ENCODE assay signal across 27 cellular contexts in the genomic region with DNA sequence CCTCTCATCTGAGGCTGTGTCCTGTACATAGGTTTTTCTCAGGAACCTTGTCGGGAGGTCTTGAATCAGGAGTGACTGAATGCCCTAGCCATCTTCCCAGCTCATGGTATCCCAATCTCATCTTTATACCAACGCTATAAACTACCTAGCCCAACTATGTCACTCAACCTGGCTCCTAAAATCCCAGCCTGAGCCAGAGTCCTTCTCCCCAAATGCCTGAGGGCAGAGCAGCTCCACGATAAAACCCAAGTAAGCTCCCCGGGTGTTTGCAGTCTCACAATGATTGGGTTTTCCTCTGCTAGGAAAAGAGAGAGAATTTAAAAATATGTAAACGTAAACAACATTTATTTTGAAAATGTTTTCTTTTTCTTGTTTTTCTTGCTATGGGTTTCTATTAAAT.
"Had no signal": no experiment of that assay in that cellular context is flagged by ENCODE, and none has a peak within 500 bp of the region (broad histone marks: within the 10 kb centered on the region; RNA-seq: fewer than 3 reads in every experiment).

No MANE protein-coding gene starts in this region.

- ATAC-seq: stimulated activated effector memory CD8-positive, alpha-beta T cell treated with anti-CD3 and anti-CD28 coated beads, Interleukin-12 subunit alpha, Interleukin-12 subunit beta, amount 100 ng/mL, for 72 hours; stimulated activated memory B cell treated with anti-CD40 and anti-IgM and Interleukin-4, amounts not matched to agents 10 μg/mL and 1 μg/mL and 100 μg/mL, for 72 hours; stimulated activated naive B cell treated with anti-CD40 and anti-IgM and Interleukin-4, amounts not matched to agents 10 μg/mL and 1 μg/mL and 100 μg/mL, for 72 hours; stimulated activated naive CD8-positive, alpha-beta T cell treated with anti-CD3 and anti-CD28 coated beads, Interleukin-15, amount 100 ng/mL, for 72 hours; stimulated activated naive CD8-positive, alpha-beta T cell treated with anti-CD3 and anti-CD28 coated beads, Interleukin-15, Interleukin-2, amounts not matched to agents 100 U/mL and 50 U/mL, for 24 hours; upper lobe of right lung had no signal

- H3K36me3 ChIP-seq: stomach, suprapubic skin, thoracic aorta, thyroid gland, tibial artery, tibial nerve, transverse colon, upper lobe of left lung, upper lobe of right lung, uterus, vagina had no signal

- FAIRE-seq: urothelium cell line had no signal

- DNase-seq: stimulated activated CD4-positive, alpha-beta T cell treated with anti-CD3 and anti-CD28 coated beads, Interleukin-2, amount 100 ng/mL, for 48 hours; stimulated activated CD4-positive, alpha-beta T cell treated with anti-CD3 and anti-CD28 coated beads, Interleukin-4, amount 100 ng/mL, for 1 hour; stimulated activated CD4-positive, alpha-beta T cell treated with anti-CD3 and anti-CD28 coated beads, Interleukin-4, amount 100 ng/mL, for 24 hours; stimulated activated CD4-positive, alpha-beta T cell treated with anti-CD3 and anti-CD28 coated beads, Interleukin-4, amount 100 ng/mL, for 4 hours; stimulated activated CD8-positive, alpha-beta memory T cell treated with anti-CD3 and anti-CD28 coated beads, Interleukin-4, amount 100 ng/mL, for 48 hours; stimulated activated naive B cell treated with anti-CD40 and anti-IgM and Interleukin-4, amounts not matched to agents 10 μg/mL and 1 μg/mL and 100 μg/mL, for 72 hours; stimulated activated naive CD4-positive, alpha-beta T cell; stimulated activated naive CD4-positive, alpha-beta T cell treated with Interleukin-2 at 50 U/mL for 16 hours; stimulated activated naive CD8-positive, alpha-beta T cell treated with anti-CD3 and anti-CD28 coated beads, Interleukin-15, amount 100 ng/mL, for 72 hours; stimulated activated naive CD8-positive, alpha-beta T cell treated with anti-CD3 and anti-CD28 coated beads, Interleukin-15, Interleukin-2, amounts not matched to agents 100 U/mL and 50 U/mL, for 24 hours; stomach; substantia nigra; testis; thyroid gland; tibial artery; transverse colon; trophoblast cell; upper lobe of left lung; upper lobe of right lung; uterus had no signal

- H3K27ac ChIP-seq: stomach, suprapubic skin, testis, thoracic aorta, thyroid gland, tibial artery, tibial nerve, transverse colon, upper lobe of left lung, upper lobe of right lung, uterus, vagina had no signal

- H3K27me3 ChIP-seq: stomach, suprapubic skin, testis, thyroid gland, tibial artery, tibial nerve, transverse colon, upper lobe of left lung, upper lobe of right lung, uterus, vagina had no signal

- H3K9me3 ChIP-seq: stomach, suprapubic skin, testis, thoracic aorta, thyroid gland, tibial artery, tibial nerve, transverse colon, upper lobe of left lung, upper lobe of right lung, uterus, vagina had no signal

- H3K4me3 ChIP-seq: stomach, suprapubic skin, testis, thoracic aorta, thyroid gland, tibial artery, tibial nerve, transverse colon, upper lobe of left lung, upper lobe of right lung, uterus, vagina had no signal

- H3K4me1 ChIP-seq: testis, thyroid gland, tibial nerve, transverse colon, upper lobe of left lung, upper lobe of right lung, uterus, vagina had no signal
